In genomic region chr9:78213696-78214095, GRCh38 we compare ENCODE assay signal across 8 cellular contexts. TPM values are rescaled to one million over a fixed set of nuclear protein-coding genes. Genes with fewer than 3 reads are reported as not detected.
DNase-seq lines count a peak whose midpoint lies in the region; ATAC-seq and TF ChIP-seq lines count a peak whose summit lies in the region.

No MANE protein-coding gene starts in this region.

- TF ChIP-seq CTCF in GM12874 (IDR thresholded peaks at IDR 0.05; ENCODE audit: insufficient read depth, low read depth, low read length): 0 out of 2 replicates have a peak, but pooled peaks have one; percentile 14

- no peaks in the 10 kb centered on the region for H3K27me3 ChIP-seq in HAP-1 (ENCODE audit: low read depth)

- H3K4me3 ChIP-seq in HAP-1: no peak overlapping the region

- no peaks in the 10 kb centered on the region for H3K9me3 ChIP-seq in HAP-1

- no peak overlapping the region for H3K27ac Mint-ChIP-seq in naive B cell

- H3K36me3 Mint-ChIP-seq in naive B cell: no peaks in the 10 kb centered on the region

- ATAC-seq in naive B cell (ENCODE audit: low read depth in 2 of 2): peak; percentile 55 to 65
- no peak for ATAC-seq in HG02571 (IDR thresholded peaks at IDR 0.05; ENCODE audit: unreplicated experiment)

- no peaks in the 10 kb centered on the region for H3K27me3 Mint-ChIP-seq in naive B cell

- no peak overlapping the region for H3K4me3 Mint-ChIP-seq in naive B cell

- H3K36me3 ChIP-seq in HAP-1 (replicated peaks): no peaks in the 10 kb centered on the region

- H3K4me1 Mint-ChIP-seq in naive B cell: peaks cover 21 to 22% (median 22%) of the 10 kb centered on the region in 3 donors

- peak; percentile 33 for DNase-seq in KG1 (lab: John Stamatoyannopoulos, UW)
- DNase-seq in T47D (ENCODE audit: low read depth in 1 of 2, low spot score in 1 of 2): peak; percentile 16 to 68
- no peak for DNase-seq in naive B cell
- DNase-seq in HAP-1 (ENCODE audit: low spot score in 2 of 2): no peak
- no peak for DNase-seq in NCI-H146 treated with DMSO at 0.1 percent for 48 hours (lab: John Stamatoyannopoulos, UW; ENCODE audit: unreplicated experiment)
- no peak for DNase-seq in GOT3 (lab: John Stamatoyannopoulos, UW)

- H3K4me1 ChIP-seq in HAP-1: peaks cover 10% of the 10 kb centered on the region

- in situ Hi-C loops in T47D (cut with HindIII; ENCODE audit: low pct_unique_long_range_greater_than_20kb, low sequenced_read_pairs): no loop called here
- in situ Hi-C loops in HAP-1 (cut with MboI; ENCODE audit: low sequenced_read_pairs): no loop called here

- no peaks in the 10 kb centered on the region for H3K9me3 Mint-ChIP-seq in naive B cell

RNA-seq across cellular contexts. Expression of gene CEP78, which starts 22.2 kb away (rescaled TPM):
- 10 to 100 TPM in 5 of 6 donors, 1 to 10 TPM in 1; 6.1 to 14.9 (median 13.1) TPM for polyA plus RNA-seq in naive B cell (ENCODE audit: low read depth in 6 of 6)

Comparison
In these comparisons a context has a peak if more than half of its experiments do, and no peak if none do; other contexts are left out.
1. DNase-seq: peak in KG1 (single experiment) and T47D (2 of 2); none in naive B cell (single experiment), HAP-1 (0 of 2), NCI-H146 treated with DMSO at 0.1 percent for 48 hours (single experiment) and GOT3 (single experiment).